Comparison of ENCODE assay signal across 19 cellular contexts in genomic region chr22:17749605-17750395, GRCh38. TPM values are rescaled to one million over a fixed set of nuclear protein-coding genes. Genes with fewer than 3 reads are reported as not detected.
DNase-seq lines count a peak whose midpoint lies in the region; ATAC-seq and TF ChIP-seq lines count a peak whose summit lies in the region.
"Had no signal": no experiment of that assay in that cellular context is flagged by ENCODE, and none has a peak within 500 bp of the region (broad histone marks: within the 10 kb centered on the region; RNA-seq: fewer than 3 reads in every experiment).

No MANE protein-coding gene starts in this region.

- peaks cover 1 to 9% of the 10 kb centered on the region in 2 donors for H3K4me1 Mint-ChIP-seq in effector memory CD8-positive, alpha-beta T cell (ENCODE audit: low read depth in 2 of 2)
- peaks cover 2% of the 10 kb centered on the region for H3K4me1 Mint-ChIP-seq in neural progenitor cell
- H3K4me1 Mint-ChIP-seq in stimulated activated naive B cell treated with anti-CD40 and anti-IgM and Interleukin-4, amounts not matched to agents 10 μg/mL and 1 μg/mL and 100 μg/mL, for 72 hours, result peaks cover 10 to 21% of the 10 kb centered on the region in 2 donors
- H3K4me1 Mint-ChIP-seq: B cell had no signal

- no peaks in the 10 kb centered on the region for H3K9me3 ChIP-seq in neural progenitor cell (ENCODE audit: low read depth)
- H3K9me3 ChIP-seq: A549, HAP-1 had no signal

- H2AFZ ChIP-seq in neural progenitor cell (replicated peaks), result no peak overlapping the region

- no peak overlapping the region for H3K9ac ChIP-seq in neural progenitor cell

- H3K27me3 ChIP-seq in H7 (ENCODE audit: control insufficient read depth, insufficient read depth, low read length), result no peaks in the 10 kb centered on the region
- no peaks in the 10 kb centered on the region for H3K27me3 ChIP-seq in neural progenitor cell

- H3K4me3 ChIP-seq in H7 (ENCODE audit: insufficient read depth, low read depth, low read length) (no peak overlapping the region), neural progenitor cell (no peak overlapping the region)
- H3K4me3 ChIP-seq: A549, HAP-1 had no signal

- no peaks in the 10 kb centered on the region for H3K36me3 ChIP-seq in H7 (replicated peaks; ENCODE audit: control insufficient read depth, insufficient read depth, low read length)
- no peaks in the 10 kb centered on the region for H3K36me3 ChIP-seq in neural progenitor cell
- H3K36me3 ChIP-seq: HAP-1 had no signal

- H3K27ac Mint-ChIP-seq in effector memory CD8-positive, alpha-beta T cell, result peak overlapping the region; percentile 59 to 65
- no peak overlapping the region for H3K27ac Mint-ChIP-seq in neural progenitor cell
- H3K27ac Mint-ChIP-seq in stimulated activated naive B cell treated with anti-CD40 and anti-IgM and Interleukin-4, amounts not matched to agents 10 μg/mL and 1 μg/mL and 100 μg/mL, for 72 hours, result peak overlapping the region; percentile 31
- H3K27ac Mint-ChIP-seq: B cell had no signal

- no peak overlapping the region for H3K27ac ChIP-seq in neural progenitor cell
- H3K27ac ChIP-seq: A549 had no signal

- ATAC-seq in effector memory CD8-positive, alpha-beta T cell (replicated peaks), result no peak
- ATAC-seq in stimulated activated naive B cell treated with anti-CD40 and anti-IgM and Interleukin-4, amounts not matched to agents 10 μg/mL and 1 μg/mL and 100 μg/mL, for 72 hours (replicated peaks), result no peak
- ATAC-seq in GM21723 (IDR thresholded peaks at IDR 0.05; ENCODE audit: unreplicated experiment), result no peak
- no peak for ATAC-seq in GM18498 (IDR thresholded peaks at IDR 0.05; ENCODE audit: unreplicated experiment)
- ATAC-seq: A549, Panc1 had no signal

- no peaks in the 10 kb centered on the region for H3K9me3 Mint-ChIP-seq in effector memory CD8-positive, alpha-beta T cell
- H3K9me3 Mint-ChIP-seq in neural progenitor cell, result no peaks in the 10 kb centered on the region
- H3K9me3 Mint-ChIP-seq in stimulated activated naive B cell treated with anti-CD40 and anti-IgM and Interleukin-4, amounts not matched to agents 10 μg/mL and 1 μg/mL and 100 μg/mL, for 72 hours, result no peaks in the 10 kb centered on the region

- H3K36me3 Mint-ChIP-seq in effector memory CD8-positive, alpha-beta T cell (ENCODE audit: insufficient read depth), result peaks cover 21% of the 10 kb centered on the region
- no peaks in the 10 kb centered on the region for H3K36me3 Mint-ChIP-seq in neural progenitor cell
- peaks cover 41 to 51% of the 10 kb centered on the region in 2 donors for H3K36me3 Mint-ChIP-seq in stimulated activated naive B cell treated with anti-CD40 and anti-IgM and Interleukin-4, amounts not matched to agents 10 μg/mL and 1 μg/mL and 100 μg/mL, for 72 hours

- no peaks in the 10 kb centered on the region for H3K27me3 Mint-ChIP-seq in effector memory CD8-positive, alpha-beta T cell
- peaks cover 2% of the 10 kb centered on the region for H3K27me3 Mint-ChIP-seq in neural progenitor cell (ENCODE audit: insufficient read depth, low read depth)
- H3K27me3 Mint-ChIP-seq in stimulated activated naive B cell treated with anti-CD40 and anti-IgM and Interleukin-4, amounts not matched to agents 10 μg/mL and 1 μg/mL and 100 μg/mL, for 72 hours, result no peaks in the 10 kb centered on the region
- H3K27me3 Mint-ChIP-seq: B cell had no signal

- no peaks in the 10 kb centered on the region for H3K4me1 ChIP-seq in neural progenitor cell
- H3K4me1 ChIP-seq: A549, HAP-1 had no signal

- H3F3A ChIP-seq in neural progenitor cell (ENCODE audit: low read depth), result peaks cover 4% of the 10 kb centered on the region

- TF ChIP-seq CTCF in neural progenitor cell (IDR thresholded peaks at IDR 0.05), result no peak

- no peak overlapping the region for H3K4me2 ChIP-seq in neural progenitor cell
- H3K4me2 ChIP-seq: A549 had no signal

- no peak overlapping the region for H3K4me3 Mint-ChIP-seq in effector memory CD8-positive, alpha-beta T cell
- H3K4me3 Mint-ChIP-seq in neural progenitor cell, result no peak overlapping the region
- no peak overlapping the region for H3K4me3 Mint-ChIP-seq in stimulated activated naive B cell treated with anti-CD40 and anti-IgM and Interleukin-4, amounts not matched to agents 10 μg/mL and 1 μg/mL and 100 μg/mL, for 72 hours
- H3K4me3 Mint-ChIP-seq: B cell had no signal

- no peaks in the 10 kb centered on the region for H4K20me1 ChIP-seq in neural progenitor cell (ENCODE audit: low read depth)

- H3K79me2 ChIP-seq in neural progenitor cell (ENCODE audit: low read depth), result no peaks in the 10 kb centered on the region

- DNase-seq in H7 (peak; percentile 56), neural progenitor cell (ENCODE audit: low spot score) (peak; percentile 46)
- no peak for DNase-seq in effector memory CD8-positive, alpha-beta T cell
- DNase-seq in stimulated activated naive B cell treated with anti-CD40 and anti-IgM and Interleukin-4, amounts not matched to agents 10 μg/mL and 1 μg/mL and 100 μg/mL, for 72 hours, result no peak
- no peak for DNase-seq in activated CD8-positive, alpha-beta memory T cell treated with anti-CD3 and anti-CD28 coated beads, Interleukin-2, amount 50 U/mL, for 4 hours
- DNase-seq: DMS79, Karpas-422, MV-4-11, NCI-H1105 treated with DMSO at 0.1 percent for 48 hours, NCI-H2029 treated with DMSO at 0.1 percent for 48 hours, NCI-H226, NCI-H510A treated with DMSO at 0.1 percent for 48 hours, NCI-H82 had no signal

RNA-seq across cellular contexts. Expression of gene BID, which starts 24.5 kb away (rescaled TPM):
- total RNA-seq in H7 (2014; rRNA removed; shearing (Covaris generic)), result 36.2 and 52.6 TPM in 2 replicates
- total RNA-seq in neural progenitor cell (ENCODE audit: low replicate concordance), result 16.6 and 29.2 TPM in 2 replicates

Comparison
In these comparisons a context has a peak if more than half of its experiments do, and no peak if none do; other contexts are left out.
1. DNase-seq: peak in H7 (single experiment) and neural progenitor cell (single experiment); none in effector memory CD8-positive, alpha-beta T cell (0 of 3), stimulated activated naive B cell treated with anti-CD40 and anti-IgM and Interleukin-4, amounts not matched to agents 10 μg/mL and 1 μg/mL and 100 μg/mL, for 72 hours (single experiment) and activated CD8-positive, alpha-beta memory T cell treated with anti-CD3 and anti-CD28 coated beads, Interleukin-2, amount 50 U/mL, for 4 hours (single experiment).